1 cellular context compared by ENCODE assay signal in the genomic region with DNA sequence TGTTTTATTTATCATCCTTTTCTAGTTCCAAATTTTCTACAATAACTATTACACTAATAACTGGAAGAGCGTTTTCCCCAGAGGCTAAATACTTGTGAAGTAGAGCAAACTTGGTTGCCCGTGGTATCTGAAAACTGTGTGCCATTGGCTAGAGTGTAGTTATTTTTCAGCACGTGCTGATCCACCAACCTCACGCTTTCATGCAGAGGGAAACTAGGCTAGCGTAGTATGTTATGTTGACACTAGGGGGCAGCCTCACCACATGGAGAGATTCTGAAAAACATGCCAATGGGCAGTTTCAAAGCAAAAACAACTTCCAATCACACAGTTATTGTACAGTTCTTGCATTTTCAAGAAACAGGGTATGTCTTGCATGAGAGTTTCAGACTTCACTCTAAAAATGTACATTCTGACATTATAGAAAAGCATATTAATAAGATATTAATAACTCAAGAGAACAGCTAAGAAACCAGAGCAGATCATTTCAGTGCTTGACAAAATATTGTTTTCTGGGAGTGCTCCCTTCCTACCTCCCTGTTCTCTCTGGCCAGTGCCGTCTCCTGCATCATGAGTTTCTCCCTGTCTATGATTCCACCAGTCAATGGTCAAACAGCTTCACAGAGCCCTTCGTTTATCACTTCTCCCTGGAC.
TF ChIP-seq lines count a peak whose summit lies in the region.

No MANE protein-coding gene starts in this region.

TF ChIP-seq in H1, 55 proteins besides CTCF, POLR2A, EP300 and RAD21:
- TF ChIP-seq, protein P1, sequence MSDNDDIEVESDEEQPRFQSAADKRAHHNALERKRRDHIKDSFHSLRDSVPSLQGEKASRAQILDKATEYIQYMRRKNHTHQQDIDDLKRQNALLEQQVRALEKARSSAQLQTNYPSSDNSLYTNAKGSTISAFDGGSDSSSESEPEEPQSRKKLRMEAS (IDR thresholded peaks at IDR 0.05), result peak; percentile 85
- TF ChIP-seq TAF7 (optimal IDR thresholded peaks at IDR 0.05; ENCODE audit: borderline replicate concordance, low read depth, low read length) (no peak), CREB1 (IDR thresholded peaks at IDR 0.05) (no peak), SIN3A (conservative IDR thresholded peaks at IDR 0.05 in 1 of 2, IDR thresholded peaks at IDR 0.05 in 1 of 2; ENCODE audit: low read depth in 1 of 2, low read length in 2 of 2) (0 out of 4 replicates have a peak, but pooled peaks of 1 of the 2 experiments have one; percentile 38), CHD2 (IDR thresholded peaks at IDR 0.05; ENCODE audit: low read length) (no peak), TEAD4 (IDR thresholded peaks at IDR 0.05; ENCODE audit: low read depth, low read length) (0 out of 2 replicates have a peak, but pooled peaks have one; percentile 28), MAFK (IDR thresholded peaks at IDR 0.05; ENCODE audit: low read depth, low read length) (no peak)
- TF ChIP-seq, protein P2, sequence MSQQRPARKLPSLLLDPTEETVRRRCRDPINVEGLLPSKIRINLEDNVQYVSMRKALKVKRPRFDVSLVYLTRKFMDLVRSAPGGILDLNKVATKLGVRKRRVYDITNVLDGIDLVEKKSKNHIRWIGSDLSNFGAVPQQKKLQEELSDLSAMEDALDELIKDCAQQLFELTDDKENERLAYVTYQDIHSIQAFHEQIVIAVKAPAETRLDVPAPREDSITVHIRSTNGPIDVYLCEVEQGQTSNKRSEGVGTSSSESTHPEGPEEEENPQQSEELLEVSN (IDR thresholded peaks at IDR 0.05), result peak; percentile 70
TF ChIP-seq in H1: peak in this region for 4.
